In genomic region chr3:177196473-177197040, GRCh38 we compare ENCODE assay signal across 8 cellular contexts. TPM values are rescaled to one million over a fixed set of nuclear protein-coding genes. Genes with fewer than 3 reads are reported as not detected.
DNase-seq lines count a peak whose midpoint lies in the region; ATAC-seq and TF ChIP-seq lines count a peak whose summit lies in the region.

No MANE protein-coding gene starts in this region.

- H3K4me3 ChIP-seq in Peyer's patch (peak overlapping the region; percentile 84 to 96 (median 94)), rectal smooth muscle tissue (ENCODE audit: low read length) (peak overlapping the region; percentile 78)

- no peaks in the 10 kb centered on the region for H3K27me3 ChIP-seq in Peyer's patch
- H3K27me3 ChIP-seq in rectal smooth muscle tissue (ENCODE audit: control insufficient read depth, insufficient read depth, low read length) = no peaks in the 10 kb centered on the region

- no peak for TF ChIP-seq CTCF in Peyer's patch (IDR thresholded peaks at IDR 0.05)

- peak overlapping the region; percentile 90 for H3K9ac ChIP-seq in rectal smooth muscle tissue (ENCODE audit: low read length)

- H3K27ac ChIP-seq in Peyer's patch (peak overlapping the region; percentile 99 to 100 (median 100)), rectal smooth muscle tissue (ENCODE audit: low read depth, low read length) (peak overlapping the region; percentile 94)

- DNase-seq in AML-193 (lab: John Stamatoyannopoulos, UW) (peak; percentile 45 to 47), Peyer's patch (peak; percentile 68 to 73 (median 71)), anterior cingulate cortex (lab: John Stamatoyannopoulos, UW) (peak in 38 of 58 donors; percentile 5 to 74 (median 44)), hepatic stellate cell (ENCODE audit: low spot score) (peak; percentile 63), DMS153 treated with DMSO at 0.1 percent for 48 hours (lab: John Stamatoyannopoulos, UW; ENCODE audit: unreplicated experiment) (no peak)

- no peaks in the 10 kb centered on the region for H3K9me3 ChIP-seq in Peyer's patch

- H3K36me3 ChIP-seq in Peyer's patch = no peaks in the 10 kb centered on the region
- no peaks in the 10 kb centered on the region for H3K36me3 ChIP-seq in rectal smooth muscle tissue (ENCODE audit: control insufficient read depth, insufficient read depth, low read length)

- no peak for ATAC-seq in HG03571 (IDR thresholded peaks at IDR 0.05; ENCODE audit: unreplicated experiment)

- TF ChIP-seq POLR2A in GM15510 (IDR thresholded peaks at IDR 0.05; ENCODE audit: borderline replicate concordance, extremely low read depth, insufficient read length) (peak; percentile 24), Peyer's patch (IDR thresholded peaks at IDR 0.05) (no peak)

- H3K4me1 ChIP-seq in Peyer's patch (peaks cover 0 to 28% (median 6%) of the 10 kb centered on the region in 4 donors), rectal smooth muscle tissue (ENCODE audit: control insufficient read depth, insufficient read depth, low read length) (peaks cover 14% of the 10 kb centered on the region)

RNA-seq across cellular contexts. Expression of gene TBL1XR1, which starts 0.7 kb away (rescaled TPM):
- total RNA-seq in Peyer's patch = 10 to 100 TPM; 40.7 to 81.7 (median 69.4) TPM
